1 cellular context compared by ENCODE assay signal in the genomic region with DNA sequence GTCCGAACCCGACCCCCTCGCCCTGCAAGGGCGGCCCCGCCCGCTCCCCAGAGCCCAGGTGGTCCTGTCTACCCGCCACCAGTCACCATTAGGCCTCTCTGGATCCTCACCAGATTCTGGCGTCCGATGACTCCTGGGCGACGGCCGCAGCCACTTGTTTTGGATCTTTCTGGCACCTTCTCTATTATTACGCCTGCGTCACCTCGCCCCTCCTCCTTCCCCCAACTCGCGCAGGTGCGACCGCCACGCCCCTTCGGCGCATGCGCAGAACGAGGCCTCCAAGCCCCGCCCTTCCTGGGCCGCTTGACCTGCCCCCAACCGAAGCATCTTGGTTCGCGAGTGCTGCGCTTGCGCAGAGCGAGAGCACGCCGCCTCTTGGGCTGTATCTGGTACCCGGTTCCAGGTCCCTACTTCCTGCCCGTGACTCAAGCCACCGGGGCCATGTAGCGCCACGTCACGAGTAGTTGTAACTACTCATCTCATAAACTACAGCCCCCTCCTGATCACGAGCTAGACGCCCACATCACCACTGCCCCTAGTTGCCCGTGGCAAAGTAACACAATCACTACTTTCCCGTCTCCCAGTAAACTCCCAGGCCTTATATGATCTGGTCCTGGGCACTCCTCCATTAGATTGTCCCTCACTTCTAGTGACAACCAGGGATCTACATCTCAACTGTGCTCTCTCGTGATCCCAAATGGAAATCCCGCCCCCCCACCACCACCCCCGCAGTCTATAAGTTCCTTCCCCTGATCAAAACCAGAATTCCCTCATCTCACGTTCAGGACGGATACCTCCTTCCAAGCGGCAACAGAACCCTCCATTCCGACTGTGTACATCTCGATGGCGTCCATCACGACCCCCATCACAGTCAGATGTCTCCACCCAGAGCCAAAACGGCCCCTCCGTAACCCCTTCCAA.
TF ChIP-seq lines count a peak whose summit lies in the region.

Gene DEDD2, minus strand, starts transcription at position 156 of the 921 bp plus-strand sequence. CDS start 670 bp downstream, outside the sequence.

TF ChIP-seq in HepG2, 621 proteins besides CTCF, POLR2A, EP300 and RAD21 (continued from another document and continues in another):
- TF ChIP-seq ZNF687 (CRISPR knock-in tag; IDR thresholded peaks at IDR 0.05) (peak; percentile 84), ATM (IDR thresholded peaks at IDR 0.05; ENCODE audit: borderline replicate concordance) (no peak), CC2D1A (CRISPR knock-in tag; IDR thresholded peaks at IDR 0.05) (no peak), FOXK2 (IDR thresholded peaks at IDR 0.05) (no peak), ZNF672 (CRISPR knock-in tag; IDR thresholded peaks at IDR 0.05) (no peak), LRRFIP1 (CRISPR knock-in tag; conservative IDR thresholded peaks at IDR 0.05) (no peak), ZNF563 (CRISPR knock-in tag; IDR thresholded peaks at IDR 0.05) (no peak; the same call in 1 of the 2 replicates), PHF21A (CRISPR knock-in tag; IDR thresholded peaks at IDR 0.05) (no peak), STAT5B (CRISPR knock-in tag; IDR thresholded peaks at IDR 0.05) (no peak), GPBP1L1 (CRISPR knock-in tag; IDR thresholded peaks at IDR 0.05) (no peak), ZNF234 (CRISPR knock-in tag; conservative IDR thresholded peaks at IDR 0.05) (no peak), ZBTB39 (CRISPR knock-in tag; IDR thresholded peaks at IDR 0.05) (peak; percentile 77), DR1 (CRISPR knock-in tag; IDR thresholded peaks at IDR 0.05) (peak; percentile 51; the same call in 1 of the 2 replicates), NR2F1 (CRISPR knock-in tag; IDR thresholded peaks at IDR 0.05) (no peak), ZNF546 (CRISPR knock-in tag; conservative IDR thresholded peaks at IDR 0.05) (no peak), SOX13 (IDR thresholded peaks at IDR 0.05) (no peak), SOX13 (CRISPR knock-in tag; conservative IDR thresholded peaks at IDR 0.05 in 1 of 2, IDR thresholded peaks at IDR 0.05 in 1 of 2) (0 out of 4 replicates have a peak, but pooled peaks of 1 of the 2 experiments have one; percentile 23), RBM39 (IDR thresholded peaks at IDR 0.05; ENCODE audit: low read depth, low read length, poor library complexity, severe bottlenecking) (peak; percentile 32), ZNF564 (CRISPR knock-in tag; IDR thresholded peaks at IDR 0.05) (no peak), ONECUT2 (CRISPR knock-in tag; IDR thresholded peaks at IDR 0.05) (no peak), NFATC3 (CRISPR knock-in tag; IDR thresholded peaks at IDR 0.05) (0 out of 2 replicates have a peak, but pooled peaks have one; percentile 36), MEIS2 (CRISPR knock-in tag; IDR thresholded peaks at IDR 0.05) (no peak), FIP1L1 (IDR thresholded peaks at IDR 0.05; ENCODE audit: borderline replicate concordance, insufficient read depth, low read depth, low read length) (no peak), ZNF282 (IDR thresholded peaks at IDR 0.05; ENCODE audit: partially characterized antibody) (no peak), SMARCC2 (IDR thresholded peaks at IDR 0.05) (no peak), ZNF354B (CRISPR knock-in tag; IDR thresholded peaks at IDR 0.05) (no peak), NFE2L1 (CRISPR knock-in tag; IDR thresholded peaks at IDR 0.05; ENCODE audit: borderline replicate concordance) (no peak), ZNF224 (CRISPR knock-in tag; IDR thresholded peaks at IDR 0.05) (no peak), ZNF773 (CRISPR knock-in tag; IDR thresholded peaks at IDR 0.05; ENCODE audit: borderline replicate concordance) (no peak), BRD4 (CRISPR knock-in tag; IDR thresholded peaks at IDR 0.05) (no peak), ZNF20 (CRISPR knock-in tag; IDR thresholded peaks at IDR 0.05) (no peak), ZNF253 (CRISPR knock-in tag; IDR thresholded peaks at IDR 0.05; ENCODE audit: borderline replicate concordance) (no peak), CREB1 (IDR thresholded peaks at IDR 0.05) (peak; percentile 90), CREB1 (CRISPR knock-in tag; IDR thresholded peaks at IDR 0.05) (peak; percentile 76; the same call in 1 of the 2 replicates), MBNL3 (CRISPR knock-in tag; conservative IDR thresholded peaks at IDR 0.05) (no peak), HNRNPUL1 (IDR thresholded peaks at IDR 0.05; ENCODE audit: low read depth, low read length) (no peak), ZNF556 (CRISPR knock-in tag; IDR thresholded peaks at IDR 0.05; ENCODE audit: borderline replicate concordance) (no peak), ZNF17 (CRISPR knock-in tag; IDR thresholded peaks at IDR 0.05) (no peak), ZNF34 (CRISPR knock-in tag; IDR thresholded peaks at IDR 0.05; ENCODE audit: borderline replicate concordance) (no peak), ZNF446 (CRISPR knock-in tag; IDR thresholded peaks at IDR 0.05) (no peak), ATRX (CRISPR knock-in tag; IDR thresholded peaks at IDR 0.05; ENCODE audit: borderline replicate concordance) (no peak)
- TF ChIP-seq, protein P1, sequence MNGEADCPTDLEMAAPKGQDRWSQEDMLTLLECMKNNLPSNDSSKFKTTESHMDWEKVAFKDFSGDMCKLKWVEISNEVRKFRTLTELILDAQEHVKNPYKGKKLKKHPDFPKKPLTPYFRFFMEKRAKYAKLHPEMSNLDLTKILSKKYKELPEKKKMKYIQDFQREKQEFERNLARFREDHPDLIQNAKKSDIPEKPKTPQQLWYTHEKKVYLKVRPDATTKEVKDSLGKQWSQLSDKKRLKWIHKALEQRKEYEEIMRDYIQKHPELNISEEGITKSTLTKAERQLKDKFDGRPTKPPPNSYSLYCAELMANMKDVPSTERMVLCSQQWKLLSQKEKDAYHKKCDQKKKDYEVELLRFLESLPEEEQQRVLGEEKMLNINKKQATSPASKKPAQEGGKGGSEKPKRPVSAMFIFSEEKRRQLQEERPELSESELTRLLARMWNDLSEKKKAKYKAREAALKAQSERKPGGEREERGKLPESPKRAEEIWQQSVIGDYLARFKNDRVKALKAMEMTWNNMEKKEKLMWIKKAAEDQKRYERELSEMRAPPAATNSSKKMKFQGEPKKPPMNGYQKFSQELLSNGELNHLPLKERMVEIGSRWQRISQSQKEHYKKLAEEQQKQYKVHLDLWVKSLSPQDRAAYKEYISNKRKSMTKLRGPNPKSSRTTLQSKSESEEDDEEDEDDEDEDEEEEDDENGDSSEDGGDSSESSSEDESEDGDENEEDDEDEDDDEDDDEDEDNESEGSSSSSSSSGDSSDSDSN (CRISPR knock-in tag; IDR thresholded peaks at IDR 0.05): 0 out of 2 replicates have a peak, but pooled peaks have one; percentile 22
- TF ChIP-seq, protein P2, sequence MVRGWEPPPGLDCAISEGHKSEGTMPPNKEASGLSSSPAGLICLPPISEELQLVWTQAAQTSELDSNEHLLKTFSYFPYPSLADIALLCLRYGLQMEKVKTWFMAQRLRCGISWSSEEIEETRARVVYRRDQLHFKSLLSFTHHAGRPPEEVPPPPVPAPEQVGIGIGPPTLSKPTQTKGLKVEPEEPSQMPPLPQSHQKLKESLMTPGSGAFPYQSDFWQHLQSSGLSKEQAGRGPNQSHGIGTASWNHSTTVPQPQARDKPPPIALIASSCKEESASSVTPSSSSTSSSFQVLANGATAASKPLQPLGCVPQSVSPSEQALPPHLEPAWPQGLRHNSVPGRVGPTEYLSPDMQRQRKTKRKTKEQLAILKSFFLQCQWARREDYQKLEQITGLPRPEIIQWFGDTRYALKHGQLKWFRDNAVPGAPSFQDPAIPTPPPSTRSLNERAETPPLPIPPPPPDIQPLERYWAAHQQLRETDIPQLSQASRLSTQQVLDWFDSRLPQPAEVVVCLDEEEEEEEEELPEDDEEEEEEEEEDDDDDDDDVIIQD (CRISPR knock-in tag; IDR thresholded peaks at IDR 0.05; ENCODE audit: low read depth): no peak
- TF ChIP-seq, protein P3, sequence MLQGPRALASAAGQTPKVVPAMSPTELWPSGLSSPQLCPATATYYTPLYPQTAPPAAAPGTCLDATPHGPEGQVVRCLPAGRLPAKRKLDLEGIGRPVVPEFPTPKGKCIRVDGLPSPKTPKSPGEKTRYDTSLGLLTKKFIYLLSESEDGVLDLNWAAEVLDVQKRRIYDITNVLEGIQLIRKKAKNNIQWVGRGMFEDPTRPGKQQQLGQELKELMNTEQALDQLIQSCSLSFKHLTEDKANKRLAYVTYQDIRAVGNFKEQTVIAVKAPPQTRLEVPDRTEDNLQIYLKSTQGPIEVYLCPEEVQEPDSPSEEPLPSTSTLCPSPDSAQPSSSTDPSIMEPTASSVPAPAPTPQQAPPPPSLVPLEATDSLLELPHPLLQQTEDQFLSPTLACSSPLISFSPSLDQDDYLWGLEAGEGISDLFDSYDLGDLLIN (CRISPR knock-in tag; IDR thresholded peaks at IDR 0.05; ENCODE audit: borderline replicate concordance): no peak
- TF ChIP-seq, protein P4, sequence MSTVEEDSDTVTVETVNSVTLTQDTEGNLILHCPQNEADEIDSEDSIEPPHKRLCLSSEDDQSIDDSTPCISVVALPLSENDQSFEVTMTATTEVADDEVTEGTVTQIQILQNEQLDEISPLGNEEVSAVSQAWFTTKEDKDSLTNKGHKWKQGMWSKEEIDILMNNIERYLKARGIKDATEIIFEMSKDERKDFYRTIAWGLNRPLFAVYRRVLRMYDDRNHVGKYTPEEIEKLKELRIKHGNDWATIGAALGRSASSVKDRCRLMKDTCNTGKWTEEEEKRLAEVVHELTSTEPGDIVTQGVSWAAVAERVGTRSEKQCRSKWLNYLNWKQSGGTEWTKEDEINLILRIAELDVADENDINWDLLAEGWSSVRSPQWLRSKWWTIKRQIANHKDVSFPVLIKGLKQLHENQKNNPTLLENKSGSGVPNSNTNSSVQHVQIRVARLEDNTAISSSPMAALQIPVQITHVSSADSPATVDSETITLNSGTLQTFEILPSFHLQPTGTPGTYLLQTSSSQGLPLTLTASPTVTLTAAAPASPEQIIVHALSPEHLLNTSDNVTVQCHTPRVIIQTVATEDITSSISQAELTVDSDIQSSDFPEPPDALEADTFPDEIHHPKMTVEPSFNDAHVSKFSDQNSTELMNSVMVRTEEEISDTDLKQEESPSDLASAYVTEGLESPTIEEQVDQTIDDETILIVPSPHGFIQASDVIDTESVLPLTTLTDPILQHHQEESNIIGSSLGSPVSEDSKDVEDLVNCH (CRISPR knock-in tag; IDR thresholded peaks at IDR 0.05): no peak
